In genomic region chr4:127997534-127998388, GRCh38 we compare ENCODE assay signal across 8 cellular contexts. TPM values are rescaled to one million over a fixed set of nuclear protein-coding genes. Genes with fewer than 3 reads are reported as not detected.
DNase-seq lines count a peak whose midpoint lies in the region; ATAC-seq and TF ChIP-seq lines count a peak whose summit lies in the region.

No MANE protein-coding gene starts in this region.

- peaks cover 30% of the 10 kb centered on the region for H3K36me3 Mint-ChIP-seq in WTC11

- no peaks in the 10 kb centered on the region for H3K27me3 Mint-ChIP-seq in WTC11 (ENCODE audit: low read depth)

- POLR2A ChIA-PET in WTC11 (lab: Charles Lee) = interaction anchor here (0.8 kb wide), 1 partner anchor 63 kb away, joined by 3 read pairs; the partner anchor contains the start of gene LARP1B

- no peaks in the 10 kb centered on the region for H3K4me1 Mint-ChIP-seq in WTC11

- DNase-seq in GM04504 (ENCODE audit: low read depth) (peak; percentile 7), WTC11 (ENCODE audit: low spot score) (no peak), iPS DF 19.7 (ENCODE audit: low read depth, low spot score) (peak; percentile 2), NCI-H1417 treated with DMSO at 0.1 percent for 48 hours (lab: John Stamatoyannopoulos, UW) (no peak), activated gamma-delta T cell treated with Interleukin-2 at 50 U/mL for 16 hours (no peak), HuH-7 (ENCODE audit: low spot score) (no peak)

- TF ChIP-seq CTCF in WTC11 (IDR thresholded peaks at IDR 0.05) = no peak

- no peak overlapping the region for H3K4me3 Mint-ChIP-seq in WTC11

- ATAC-seq in GM19467 (IDR thresholded peaks at IDR 0.05; ENCODE audit: unreplicated experiment) = peak; percentile 93
- peak; percentile 99 for ATAC-seq in HG03432 (IDR thresholded peaks at IDR 0.05; ENCODE audit: unreplicated experiment)
- ATAC-seq in WTC11 = peak; percentile 60; the same call in 1 of the 2 replicates

- H3K27ac Mint-ChIP-seq in WTC11 = no peak overlapping the region; the same call in 1 of the 2 replicates

- peaks cover 19% of the 10 kb centered on the region for H3K9me3 Mint-ChIP-seq in WTC11

- CTCF ChIA-PET in WTC11 (lab: Charles Lee) = interaction anchor here (1.0 to 1.4 kb wide), 2 partner anchors 53 to 71 kb away, joined by 3 to 7 read pairs; no protein-coding TSS in a partner anchor

TF ChIP-seq in WTC11, 78 proteins besides CTCF, POLR2A, EP300 and RAD21:
- TF ChIP-seq CREB1 (CRISPR knock-in tag; IDR thresholded peaks at IDR 0.05) (no peak), ETV6 (CRISPR knock-in tag; IDR thresholded peaks at IDR 0.05) (no peak), STAT6 (CRISPR knock-in tag; conservative IDR thresholded peaks at IDR 0.05; ENCODE audit: low read depth) (no peak), JAZF1 (CRISPR knock-in tag; IDR thresholded peaks at IDR 0.05) (no peak), ATF2 (CRISPR knock-in tag; IDR thresholded peaks at IDR 0.05; ENCODE audit: borderline replicate concordance, low read depth) (no peak), KAT7 (CRISPR knock-in tag; IDR thresholded peaks at IDR 0.05; ENCODE audit: borderline replicate concordance) (no peak), ZNF138 (CRISPR knock-in tag; conservative IDR thresholded peaks at IDR 0.05) (no peak), CREM (CRISPR knock-in tag; IDR thresholded peaks at IDR 0.05) (no peak), NFATC4 (CRISPR knock-in tag; IDR thresholded peaks at IDR 0.05) (no peak), GRHL2 (CRISPR knock-in tag; IDR thresholded peaks at IDR 0.05; ENCODE audit: insufficient replicate concordance, severe bottlenecking) (no peak), PRRX2 (CRISPR knock-in tag; IDR thresholded peaks at IDR 0.05) (no peak), USF2 (CRISPR knock-in tag; IDR thresholded peaks at IDR 0.05) (no peak), E2F1 (CRISPR knock-in tag; IDR thresholded peaks at IDR 0.05) (no peak), ZNF396 (CRISPR knock-in tag; IDR thresholded peaks at IDR 0.05; ENCODE audit: borderline replicate concordance) (no peak), TP53 (CRISPR knock-in tag; IDR thresholded peaks at IDR 0.05) (no peak)

RNA-seq across cellular contexts. Expression of gene ABHD18, which starts 32.6 kb away (rescaled TPM):
- 15.9 to 17.8 TPM (median 16.5 TPM) in 3 replicates for total RNA-seq in WTC11 (2021)

RNA-seq across cellular contexts. Expression of gene MFSD8, which starts 32.8 kb away (rescaled TPM):
- total RNA-seq in WTC11 (2021) = 13.4 to 17.6 TPM (median 15.0 TPM) in 3 replicates

Comparison
In these comparisons a context has a peak if more than half of its experiments do, and no peak if none do; other contexts are left out.
1. DNase-seq: peak in GM04504 (single experiment) and iPS DF 19.7 (single experiment); none in WTC11 (single experiment), NCI-H1417 treated with DMSO at 0.1 percent for 48 hours (single experiment), activated gamma-delta T cell treated with Interleukin-2 at 50 U/mL for 16 hours (single experiment) and HuH-7 (single experiment).
2. Peak in every context shown above with its lines, with median percentiles within 50 percentile points of each other: ATAC-seq.